ENCODE assay signal across 8 cellular contexts in genomic region chr18:48545690-48546365, GRCh38. TPM values are rescaled to one million over a fixed set of nuclear protein-coding genes. Genes with fewer than 3 reads are reported as not detected.
DNase-seq lines count a peak whose midpoint lies in the region; ATAC-seq, FAIRE-seq and TF ChIP-seq lines count a peak whose summit lies in the region.

No MANE protein-coding gene starts in this region.

- H2AFZ ChIP-seq in keratinocyte (ENCODE audit: control insufficient read depth, low read length) = no peak overlapping the region

- H3K4me3 ChIP-seq in AG04449 (ENCODE audit: low read depth, low read length) = peak overlapping the region; percentile 25
- no peak overlapping the region for H3K4me3 ChIP-seq in bronchial epithelial cell (ENCODE audit: low read depth, low read length)
- peak overlapping the region in 1 of 3 experiments; percentile 44 for H3K4me3 ChIP-seq in keratinocyte (ENCODE audit: control insufficient read depth in 2 of 3, extremely low read depth in 1 of 3, insufficient read depth in 2 of 3, low read depth in 1 of 3, low read length in 3 of 3)
- peak overlapping the region; percentile 29 for H3K4me3 ChIP-seq in thoracic aorta

- H3K4me2 ChIP-seq in keratinocyte (ENCODE audit: control insufficient read depth, extremely low read depth, insufficient read depth, low read depth, low read length) = peak overlapping the region; percentile 73

- dilution Hi-C loops in keratinocyte (cut with MboI; ENCODE audit: extremely low pct_ligation_motif_present, low sequenced_read_pairs) = no loop called here

- H3K27ac ChIP-seq in keratinocyte (ENCODE audit: control insufficient read depth, insufficient read depth, low read length) (peak overlapping the region; percentile 91), thoracic aorta (peak overlapping the region; percentile 69 to 73)

- ATAC-seq in thoracic aorta (ENCODE audit: insufficient number of reproducible peaks, low FRiP score, low read depth) (no peak), GM21576 (IDR thresholded peaks at IDR 0.05; ENCODE audit: unreplicated experiment) (no peak)

- DNase-seq in AG04449 (ENCODE audit: low read depth, low spot score) (no peak), NCI-H1694 (lab: John Stamatoyannopoulos, UW) (peak; percentile 17), bronchial epithelial cell (ENCODE audit: low read depth) (peak; percentile 77), keratinocyte (ENCODE audit: low read depth, low spot score) (no peak), thoracic aorta (ENCODE audit: low spot score) (peak; percentile 23), NCI-H2196 (lab: John Stamatoyannopoulos, UW; ENCODE audit: unreplicated experiment) (no peak)
- DNase-seq in activated CD4-positive, alpha-beta T cell treated with anti-CD3 and anti-CD28 coated beads for 1 hour = no peak

- peak overlapping the region; percentile 58 for H3K9ac ChIP-seq in keratinocyte (ENCODE audit: control insufficient read depth, extremely low read depth, insufficient read depth, low read length)

- peaks cover 2% of the 10 kb centered on the region for H4K20me1 ChIP-seq in keratinocyte (ENCODE audit: control insufficient read depth, extremely low read depth, insufficient read depth, low read length)

- H3K27me3 ChIP-seq in bronchial epithelial cell (ENCODE audit: control insufficient read depth, insufficient read depth, low read length) (no peaks in the 10 kb centered on the region), keratinocyte (ENCODE audit: control insufficient read depth, extremely low read depth, insufficient read depth, low read length) (no peaks in the 10 kb centered on the region), thoracic aorta (replicated peaks; ENCODE audit: insufficient read depth) (no peaks in the 10 kb centered on the region)

- H3K4me1 ChIP-seq in keratinocyte (ENCODE audit: control insufficient read depth, extremely low read depth, insufficient read depth, low read length) (peaks cover 68% of the 10 kb centered on the region), thoracic aorta (ENCODE audit: control insufficient read depth in 1 of 2, low read depth in 2 of 2) (peaks cover 37 to 78% of the 10 kb centered on the region in 2 donors)

- H3K79me2 ChIP-seq in keratinocyte (ENCODE audit: control insufficient read depth, insufficient read depth, low read length) = peaks cover 75% of the 10 kb centered on the region

- CTCF ChIA-PET in AG04449 (lab: Yijun Ruan, JAX) = interaction anchor here (0.7 to 7.0 kb wide), 7 partner anchors 9 to 118 kb away, joined by 3 to 52 read pairs (median 4); no protein-coding TSS in a partner anchor

- H3K36me3 ChIP-seq in bronchial epithelial cell (ENCODE audit: control insufficient read depth, insufficient read depth, low read length) (no peaks in the 10 kb centered on the region), keratinocyte (ENCODE audit: control insufficient read depth in 2 of 2, extremely low read depth in 1 of 2, insufficient read depth in 2 of 2, low read length in 2 of 2) (no peaks in the 10 kb centered on the region), thoracic aorta (no peaks in the 10 kb centered on the region)

- POLR2A ChIA-PET in AG04449 (lab: Yijun Ruan, JAX) = interaction anchor here (0.9 to 1.5 kb wide), 5 partner anchors 9 to 77 kb away, joined by 3 to 4 read pairs (median 3); no protein-coding TSS in a partner anchor

- TF ChIP-seq CTCF in AG04449 (IDR thresholded peaks at IDR 0.05; ENCODE audit: insufficient read depth, low read length, missing control alignments) (no peak), bronchial epithelial cell (IDR thresholded peaks at IDR 0.05; ENCODE audit: insufficient read depth, low read length, severe bottlenecking) (no peak), keratinocyte (optimal IDR thresholded peaks at IDR 0.05 in 1 of 3, IDR thresholded peaks at IDR 0.05 in 1 of 3, conservative IDR thresholded peaks at IDR 0.05 in 1 of 3; ENCODE audit: extremely low read depth in 1 of 3, insufficient read depth in 2 of 3, low read length in 3 of 3) (no peak), thoracic aorta (IDR thresholded peaks at IDR 0.05) (no peak)

- H3K9me1 ChIP-seq in keratinocyte (ENCODE audit: control insufficient read depth, extremely low read depth, insufficient read depth, low read length) = no peaks in the 10 kb centered on the region

- FAIRE-seq in bronchial epithelial cell (lab: Jason Lieb, UNC) (peak; percentile 47), keratinocyte (lab: Jason Lieb, UNC) (peak; percentile 84)

- no peaks in the 10 kb centered on the region for H3K9me3 ChIP-seq in keratinocyte (ENCODE audit: control insufficient read depth, low read depth, low read length)
- no peaks in the 10 kb centered on the region for H3K9me3 ChIP-seq in thoracic aorta

RNA-seq across cellular contexts. Expression of gene CTIF, which starts 7.0 kb away (rescaled TPM):
- total RNA-seq in bronchial epithelial cell (15.0 and 16.1 TPM in 2 replicates), thoracic aorta (100 to 1,000 TPM in 1 of 2 donors, 10 to 100 TPM in 1; 63.3 to 125 TPM)
- polyA plus RNA-seq in keratinocyte = 13.6 to 21.9 TPM (median 15.0 TPM) in 3 replicates
- polyA plus RNA-seq in keratinocyte (2011; ENCODE audit: low read depth) = 17.5 TPM
- 9.1 and 14.6 TPM in 2 replicates for polyA plus RNA-seq in keratinocyte (2011; cell fraction: cytosol; rRNA removed)
- polyA plus RNA-seq in keratinocyte (2011; cell fraction: nucleus; rRNA removed) = 39.1 and 50.4 TPM in 2 replicates
- 24.1 and 30.8 TPM in 2 replicates for polyA plus RNA-seq in keratinocyte (2012; ENCODE audit: low replicate concordance)
- 32.1 to 53.2 TPM (median 34.4 TPM) in 3 replicates for polyA minus RNA-seq in keratinocyte
- polyA minus RNA-seq in keratinocyte (2011; cell fraction: cytosol; rRNA and poly(A)+ RNA removed) = 20.9 TPM
- 32.9 and 56.7 TPM in 2 replicates for polyA minus RNA-seq in keratinocyte (2011; cell fraction: nucleus; rRNA and poly(A)+ RNA removed)

Comparison
In these comparisons a context has a peak if more than half of its experiments do, and no peak if none do; other contexts are left out.
1. DNase-seq: peak in NCI-H1694 (single experiment), bronchial epithelial cell (single experiment) and thoracic aorta (single experiment); none in AG04449 (single experiment), keratinocyte (single experiment), NCI-H2196 (single experiment) and activated CD4-positive, alpha-beta T cell treated with anti-CD3 and anti-CD28 coated beads for 1 hour (single experiment).